15 cellular contexts compared by ENCODE assay signal in genomic region chrX:41837270-41837944, GRCh38.
DNase-seq lines count a peak whose midpoint lies in the region; ATAC-seq lines count a peak whose summit lies in the region.
"Had no signal": no experiment of that assay in that cellular context is flagged by ENCODE, and none has a peak within 500 bp of the region (broad histone marks: within the 10 kb centered on the region; RNA-seq: fewer than 3 reads in every experiment).

No MANE protein-coding gene starts in this region.

- no peaks in the 10 kb centered on the region for H3K27me3 ChIP-seq in CD8-positive, alpha-beta memory T cell (ENCODE audit: insufficient read depth, low read length, poor library complexity, severe bottlenecking)
- H3K27me3 ChIP-seq: BE2C had no signal

- H3K4me1 ChIP-seq in CD8-positive, alpha-beta memory T cell (ENCODE audit: insufficient read depth, low read length), result no peaks in the 10 kb centered on the region
- H3K4me1 ChIP-seq: BE2C had no signal

- H3K4me3 Mint-ChIP-seq in CD8-positive, alpha-beta memory T cell, result peak overlapping the region in 4 of 7 donors; percentile 6 to 38 (median 21)
- H3K4me3 Mint-ChIP-seq in effector memory CD8-positive, alpha-beta T cell, result peak overlapping the region; percentile 2 to 9
- H3K4me3 Mint-ChIP-seq in activated CD8-positive, alpha-beta memory T cell treated with anti-CD3 and anti-CD28 coated beads, Interleukin-2, amount 10 ng/mL, durations not matched to agents 7 days and 5 days, result no peak overlapping the region
- H3K4me3 Mint-ChIP-seq: IgD-negative memory B cell had no signal

- no peaks in the 10 kb centered on the region for H3K9me3 ChIP-seq in CD8-positive, alpha-beta memory T cell (ENCODE audit: low read length)
- H3K9me3 ChIP-seq: BE2C had no signal

- peaks cover 6 to 18% (median 12%) of the 10 kb centered on the region in 3 donors for H3K36me3 Mint-ChIP-seq in CD8-positive, alpha-beta memory T cell
- H3K36me3 Mint-ChIP-seq in effector memory CD8-positive, alpha-beta T cell (ENCODE audit: insufficient read depth), result peaks cover 2% of the 10 kb centered on the region
- H3K36me3 Mint-ChIP-seq in activated CD8-positive, alpha-beta memory T cell treated with anti-CD3 and anti-CD28 coated beads, Interleukin-2, amount 10 ng/mL, durations not matched to agents 7 days and 5 days, result peaks cover 14% of the 10 kb centered on the region

- ATAC-seq in GM19023 (IDR thresholded peaks at IDR 0.05; ENCODE audit: unreplicated experiment) (peak; percentile 47), HG03432 (IDR thresholded peaks at IDR 0.05; ENCODE audit: unreplicated experiment) (peak; percentile 63)
- ATAC-seq in effector memory CD8-positive, alpha-beta T cell (replicated peaks), result peak; percentile 40
- no peak for ATAC-seq in activated CD8-positive, alpha-beta memory T cell treated with anti-CD3 and anti-CD28 coated beads, Interleukin-2, amount 10 ng/mL, durations not matched to agents 7 days and 5 days

- peaks cover 0 to 5% (median 0%) of the 10 kb centered on the region in 5 donors for H3K9me3 Mint-ChIP-seq in CD8-positive, alpha-beta memory T cell
- no peaks in the 10 kb centered on the region for H3K9me3 Mint-ChIP-seq in effector memory CD8-positive, alpha-beta T cell
- no peaks in the 10 kb centered on the region for H3K9me3 Mint-ChIP-seq in activated CD8-positive, alpha-beta memory T cell treated with anti-CD3 and anti-CD28 coated beads, Interleukin-2, amount 10 ng/mL, durations not matched to agents 7 days and 5 days (ENCODE audit: low read depth)

- no peaks in the 10 kb centered on the region for H3K36me3 ChIP-seq in CD8-positive, alpha-beta memory T cell (ENCODE audit: insufficient read depth, low read length)
- H3K36me3 ChIP-seq: BE2C had no signal

- no peak overlapping the region for H3K27ac ChIP-seq in CD8-positive, alpha-beta memory T cell (ENCODE audit: low read depth, low read length)

- CTCF ChIA-PET in CD8-positive, alpha-beta memory T cell (lab: Charles Lee), result no interaction called here
- CTCF ChIA-PET in activated CD8-positive, alpha-beta memory T cell treated with anti-CD3 and anti-CD28 coated beads, Interleukin-2, amount 10 ng/mL, durations not matched to agents 7 days and 5 days (lab: Charles Lee), result no interaction called here

- peak overlapping the region in 4 of 8 donors; percentile 1 to 66 (median 32) for H3K27ac Mint-ChIP-seq in CD8-positive, alpha-beta memory T cell
- H3K27ac Mint-ChIP-seq in effector memory CD8-positive, alpha-beta T cell, result peak overlapping the region in 1 of 2 donors; percentile 66
- H3K27ac Mint-ChIP-seq in activated CD8-positive, alpha-beta memory T cell treated with anti-CD3 and anti-CD28 coated beads, Interleukin-2, amount 10 ng/mL, durations not matched to agents 7 days and 5 days, result no peak overlapping the region
- H3K27ac Mint-ChIP-seq: IgD-negative memory B cell had no signal

- DNase-seq in CD8-positive, alpha-beta memory T cell, result no peak
- no peak for DNase-seq in effector memory CD8-positive, alpha-beta T cell
- DNase-seq in activated CD8-positive, alpha-beta memory T cell treated with anti-CD3 and anti-CD28 coated beads, Interleukin-2, amount 10 ng/mL, durations not matched to agents 7 days and 5 days, result no peak
- DNase-seq in GF-D8 (lab: John Stamatoyannopoulos, UW) (no peak), NCI-H69 (lab: John Stamatoyannopoulos, UW) (no peak), HUDEP-2 (lab: John Stamatoyannopoulos, UW; ENCODE audit: unreplicated experiment in 76 of 76) (no peak)
- DNase-seq: BE2C, GOT3, NCI-H1417, NCI-H2029 treated with DMSO at 0.1 percent for 48 hours, NCI-H510A, SIG-M5 had no signal

- POLR2A ChIA-PET in CD8-positive, alpha-beta memory T cell (lab: Charles Lee), result no interaction called here

- no peak overlapping the region for H3K4me3 ChIP-seq in CD8-positive, alpha-beta memory T cell (ENCODE audit: low read length)

- peaks cover 20 to 43% (median 27%) of the 10 kb centered on the region in 3 donors for H3K4me1 Mint-ChIP-seq in CD8-positive, alpha-beta memory T cell
- H3K4me1 Mint-ChIP-seq in effector memory CD8-positive, alpha-beta T cell (ENCODE audit: low read depth in 2 of 2), result peaks cover 9 to 23% of the 10 kb centered on the region in 2 donors
- H3K4me1 Mint-ChIP-seq in activated CD8-positive, alpha-beta memory T cell treated with anti-CD3 and anti-CD28 coated beads, Interleukin-2, amount 10 ng/mL, durations not matched to agents 7 days and 5 days, result peaks cover 5% of the 10 kb centered on the region

- H3K27me3 Mint-ChIP-seq in CD8-positive, alpha-beta memory T cell, result peaks cover 0 to 2% of the 10 kb centered on the region in 2 donors
- H3K27me3 Mint-ChIP-seq in effector memory CD8-positive, alpha-beta T cell, result no peaks in the 10 kb centered on the region
- H3K27me3 Mint-ChIP-seq in activated CD8-positive, alpha-beta memory T cell treated with anti-CD3 and anti-CD28 coated beads, Interleukin-2, amount 10 ng/mL, durations not matched to agents 7 days and 5 days, result no peaks in the 10 kb centered on the region
- H3K27me3 Mint-ChIP-seq: IgD-negative memory B cell had no signal
